Comparison of ENCODE assay signal across 8 cellular contexts in the genomic region with DNA sequence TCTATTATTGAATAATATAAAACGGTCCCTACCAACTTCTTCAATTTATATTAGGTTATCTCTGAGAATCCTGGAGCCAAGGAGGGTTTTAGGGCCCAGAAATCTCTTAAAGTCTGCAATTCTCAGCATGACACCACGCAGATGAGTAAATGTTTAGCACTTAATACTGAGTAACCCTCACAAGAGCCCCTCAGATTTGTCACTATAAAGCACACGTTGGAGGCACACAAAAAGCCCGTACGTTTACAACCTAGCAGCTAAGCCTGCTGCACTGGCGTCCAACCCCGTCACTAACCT. TPM values are rescaled to one million over a fixed set of nuclear protein-coding genes. Genes with fewer than 3 reads are reported as not detected.
A peak's percentile ranks its signal among the peaks of the same experiment; 100 is the strongest.
DNase-seq lines count a peak whose midpoint lies in the region; ATAC-seq and TF ChIP-seq lines count a peak whose summit lies in the region.

No MANE protein-coding gene starts in this region.

- peaks cover 59 to 62% (median 59%) of the 10 kb centered on the region in 3 donors for H3K4me1 Mint-ChIP-seq in T-cell

- H3K27ac Mint-ChIP-seq in T-cell, result peak overlapping the region; percentile 99

- H3K36me3 Mint-ChIP-seq in T-cell, result peaks cover 3% of the 10 kb centered on the region

- DNase-seq in HAP-1 (ENCODE audit: low spot score in 2 of 2), result no peak
- peak in 1 of 34 experiments; percentile 60 for DNase-seq in T-cell
- peak; percentile 44 for DNase-seq in fibroblast of villous mesenchyme (ENCODE audit: low read depth)
- DNase-seq in sciatic nerve (ENCODE audit: low spot score), result no peak
- DNase-seq in NCI-H446 treated with DMSO at 0.1 percent for 48 hours (lab: John Stamatoyannopoulos, UW), result no peak
- DNase-seq in NOMO-1 treated with DMSO at 0.1 percent for 48 hours (lab: John Stamatoyannopoulos, UW; ENCODE audit: unreplicated experiment), result no peak

- no peaks in the 10 kb centered on the region for H3K9me3 ChIP-seq in HAP-1

- H3K4me1 ChIP-seq in HAP-1, result peaks cover 17% of the 10 kb centered on the region

- POLR2A ChIA-PET in T-cell (lab: Charles Lee), result interaction anchor here (0.6 to 2.0 kb wide), 12 partner anchors 18 to 1819 kb away, joined by 3 to 13 read pairs (median 4); a partner anchor contains a TSS

- H3K36me3 ChIP-seq in HAP-1 (replicated peaks), result peaks cover 2% of the 10 kb centered on the region

- H3K27me3 ChIP-seq in HAP-1 (ENCODE audit: low read depth), result no peaks in the 10 kb centered on the region

- ATAC-seq in T-cell (replicated peaks in 1 of 4), result peak; percentile 22 to 56 (median 26)
- peak; percentile 28 for ATAC-seq in sciatic nerve
- ATAC-seq in GM18907 (IDR thresholded peaks at IDR 0.05; ENCODE audit: unreplicated experiment), result no peak
- no peak for ATAC-seq in HG03442 (IDR thresholded peaks at IDR 0.05; ENCODE audit: unreplicated experiment)

- H3K4me3 Mint-ChIP-seq in T-cell, result peak overlapping the region; percentile 92 to 95 (median 93)

- H3K4me3 ChIP-seq in HAP-1, result peak overlapping the region; percentile 88
- peak overlapping the region; percentile 96 for H3K4me3 ChIP-seq in fibroblast of villous mesenchyme (ENCODE audit: low read depth, low read length)

- H3K9me3 Mint-ChIP-seq in T-cell, result no peaks in the 10 kb centered on the region

- H3K27me3 Mint-ChIP-seq in T-cell, result no peaks in the 10 kb centered on the region

- in situ Hi-C loops in HAP-1 (cut with MboI; ENCODE audit: low sequenced_read_pairs), result no loop called here

- no peak for TF ChIP-seq CTCF in fibroblast of villous mesenchyme (IDR thresholded peaks at IDR 0.05; ENCODE audit: insufficient read depth, low read depth, low read length)

- CTCF ChIA-PET in T-cell (lab: Charles Lee), result interaction anchor here in 1 of 2 donors (0.8 to 2.9 kb wide), 4 partner anchors 17 to 48 kb away, joined by 3 to 13 read pairs (median 6); a partner anchor contains a TSS

- intact Hi-C loops in sciatic nerve (cut with DNase I), result no loop called here

RNA-seq across cellular contexts. Expression of a gene that starts 1.2 kb away (rescaled TPM):
- total RNA-seq in T-cell, result 100 to 1,000 TPM; 284 to 408 (median 324) TPM
- 92.0 and 143 TPM in 2 replicates for total RNA-seq in fibroblast of villous mesenchyme
- 167 TPM for total RNA-seq in sciatic nerve

RNA-seq across cellular contexts. Expression of a gene that starts 1.2 kb away (rescaled TPM):
- total RNA-seq in T-cell (100 to 1,000 TPM in 3 of 5 donors, 10 to 100 TPM in 2; 89.5 to 113 (median 109) TPM), fibroblast of villous mesenchyme (50.9 and 56.1 TPM in 2 replicates), sciatic nerve (77.7 TPM)

RNA-seq across cellular contexts. Expression of a gene that starts 35.7 kb away (rescaled TPM):
- total RNA-seq in T-cell (10 to 100 TPM; 17.7 to 33.5 (median 31.2) TPM), fibroblast of villous mesenchyme (37.0 and 40.6 TPM in 2 replicates), sciatic nerve (26.7 TPM)

RNA-seq across cellular contexts. Expression of a gene that starts 35.7 kb away (rescaled TPM):
- total RNA-seq in T-cell (10 to 100 TPM; 38.4 to 79.7 (median 62.5) TPM), fibroblast of villous mesenchyme (143 and 189 TPM in 2 replicates), sciatic nerve (63.8 TPM)

RNA-seq across cellular contexts. Expression of a gene that starts 47.8 kb away (rescaled TPM):
- total RNA-seq in T-cell (10 to 100 TPM in 2 of 5 donors, 1 to 10 TPM in 1, under 1 TPM in 2; 0.76 to 26.4 (median 1.2) TPM), fibroblast of villous mesenchyme (5.6 and 8.1 TPM in 2 replicates), sciatic nerve (4.5 TPM)

Comparison
In these comparisons a context has a peak if more than half of its experiments do, and no peak if none do; other contexts are left out.
1. ATAC-seq: peak in T-cell (4 of 4) and sciatic nerve (single experiment); none in GM18907 (single experiment) and HG03442 (single experiment).